ENCODE assay signal across 5 cellular contexts in the genomic region with DNA sequence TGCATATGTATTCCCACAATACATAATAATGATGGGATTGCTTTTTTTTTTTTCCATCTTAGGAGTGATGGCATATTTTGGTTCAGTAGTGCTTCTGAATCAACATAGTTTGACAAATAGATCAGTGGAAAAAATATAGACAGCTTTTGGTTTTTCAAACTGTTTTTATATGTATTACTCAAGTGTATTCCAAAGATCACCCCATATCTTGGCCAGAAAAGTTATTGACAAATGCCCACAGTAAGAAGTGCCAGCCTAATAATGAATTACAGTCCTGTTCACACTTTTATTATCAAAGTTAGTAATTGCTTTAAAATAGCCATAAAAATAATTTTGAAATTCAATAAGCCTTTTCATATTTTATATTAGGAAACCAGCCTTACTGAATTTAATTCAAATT.
"Had no signal": no experiment of that assay in that cellular context is flagged by ENCODE, and none has a peak within 500 bp of the region (broad histone marks: within the 10 kb centered on the region; RNA-seq: fewer than 3 reads in every experiment).

No MANE protein-coding gene starts in this region.

- ATAC-seq: K562 had no signal

- FAIRE-seq: K562 had no signal

- H3K27ac ChIP-seq: HL-60 had no signal

- DNase-seq: IMR-90, KBM-7, KG1 had no signal

- H3K4me3 ChIP-seq: K562 had no signal
